In the genomic region with DNA sequence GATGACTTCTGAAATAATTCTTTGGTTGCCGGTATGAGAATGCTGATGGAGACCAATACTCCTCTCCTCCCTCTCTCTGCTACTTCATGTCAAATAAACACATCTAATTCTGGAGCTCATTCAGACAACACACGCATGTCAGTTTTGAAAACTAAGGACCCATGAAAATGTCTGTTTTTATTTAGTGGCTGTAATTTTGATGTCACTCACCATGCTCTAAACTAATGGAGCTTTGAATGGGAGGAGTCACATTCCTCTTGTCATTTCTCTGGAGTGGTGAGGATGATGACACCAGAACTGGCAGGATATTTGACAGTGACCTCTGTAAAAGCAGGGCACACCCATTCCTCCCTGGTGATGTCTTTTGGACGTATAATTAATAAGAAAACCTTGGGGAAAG, we compare ENCODE assay signal across 1 cellular context.
TF ChIP-seq lines count a peak whose summit lies in the region.

No MANE protein-coding gene starts in this region.

TF ChIP-seq in IMR-90, 13 proteins besides CTCF, POLR2A, EP300 and RAD21:
- no peak for TF ChIP-seq ELK1 (IDR thresholded peaks at IDR 0.05; ENCODE audit: borderline replicate concordance, low read depth, low read length)
- no peak for TF ChIP-seq BHLHE40 (IDR thresholded peaks at IDR 0.05; ENCODE audit: low read depth, low read length)
- TF ChIP-seq FOS (IDR thresholded peaks at IDR 0.05; ENCODE audit: low read depth, low read length): no peak
- TF ChIP-seq MAZ (IDR thresholded peaks at IDR 0.05; ENCODE audit: borderline replicate concordance, low read depth, low read length): no peak
- TF ChIP-seq NFE2L2 (IDR thresholded peaks at IDR 0.05; ENCODE audit: low read depth, low read length): no peak
- TF ChIP-seq RCOR1 (IDR thresholded peaks at IDR 0.05; ENCODE audit: insufficient replicate concordance, low read length): no peak
- TF ChIP-seq MAFK (IDR thresholded peaks at IDR 0.05; ENCODE audit: low read depth, low read length): no peak
- no peak for TF ChIP-seq MXI1 (IDR thresholded peaks at IDR 0.05; ENCODE audit: borderline replicate concordance, low read depth, low read length)
- no peak for TF ChIP-seq CEBPB (IDR thresholded peaks at IDR 0.05; ENCODE audit: low read depth, low read length)
- no peak for TF ChIP-seq RFX5 (IDR thresholded peaks at IDR 0.05; ENCODE audit: low read depth, low read length)
- TF ChIP-seq USF2 (IDR thresholded peaks at IDR 0.05; ENCODE audit: low read depth, low read length): no peak
- no peak for TF ChIP-seq SMC3 (IDR thresholded peaks at IDR 0.05; ENCODE audit: low read depth, low read length)
- TF ChIP-seq CHD1 (IDR thresholded peaks at IDR 0.05; ENCODE audit: low read depth, low read length): no peak
